In the genomic region with DNA sequence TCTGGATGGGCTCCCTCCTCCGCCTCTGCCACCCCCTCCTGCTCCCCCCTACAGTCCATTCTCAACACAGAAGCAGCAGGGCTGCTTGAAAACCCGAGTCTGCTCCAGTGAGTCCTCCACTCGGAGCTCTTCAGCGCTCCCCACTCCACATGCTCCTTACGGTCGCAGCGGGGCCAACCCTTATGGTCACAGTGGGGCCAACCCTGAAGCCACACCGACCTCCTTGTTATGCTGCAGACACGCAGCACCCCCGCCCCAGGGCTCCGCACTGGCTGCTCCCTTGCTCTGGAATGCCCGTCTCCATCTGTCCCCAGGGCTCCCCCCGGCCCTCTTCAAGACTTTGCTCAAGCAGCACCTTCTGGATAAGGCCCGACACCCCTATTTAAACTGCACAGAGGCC, we compare ENCODE assay signal across 20 cellular contexts. TPM values are rescaled to one million over a fixed set of nuclear protein-coding genes. Genes with fewer than 3 reads are reported as not detected.
"Had no signal": no experiment of that assay in that cellular context is flagged by ENCODE, and none has a peak within 500 bp of the region (broad histone marks: within the 10 kb centered on the region; RNA-seq: fewer than 3 reads in every experiment).

No MANE protein-coding gene starts in this region.

- H3K9me3 ChIP-seq: esophagus squamous epithelium, neutrophil, prostate gland, right atrium auricular region, thoracic aorta, tibial nerve, upper lobe of left lung had no signal

- H3K4me1 ChIP-seq: prostate gland had no signal

- H3K27me3 ChIP-seq: esophagus squamous epithelium, neutrophil, right atrium auricular region, tibial nerve, upper lobe of left lung had no signal

- DNase-seq: cerebellar nuclear complex; cortex of kidney; effector memory CD8-positive, alpha-beta T cell; erythroblast; esophagus squamous epithelium; hypothalamus; immature natural killer cell; islet precursor cell; mesenchymal stem cell; midbrain; naive thymus-derived CD4-positive, alpha-beta T cell; stimulated activated CD4-positive, alpha-beta T cell treated with anti-CD3 and anti-CD28 coated beads, Interleukin-4, amount 100 ng/mL, for 4 hours had no signal

- H3K27ac ChIP-seq: esophagus squamous epithelium, neutrophil, prostate gland, right atrium auricular region, thoracic aorta, tibial nerve, upper lobe of left lung had no signal

- ATAC-seq: effector memory CD8-positive, alpha-beta T cell; left lobe of liver; naive thymus-derived CD4-positive, alpha-beta T cell; stimulated activated memory B cell treated with anti-CD40 and anti-IgM and Interleukin-4, amounts not matched to agents 10 μg/mL and 1 μg/mL and 100 μg/mL, for 72 hours had no signal

- H3K4me3 ChIP-seq: esophagus squamous epithelium, prostate gland, right atrium auricular region, thoracic aorta, tibial nerve, upper lobe of left lung had no signal

RNA-seq across cellular contexts. Expression of a gene that starts 36.9 kb away (rescaled TPM):
- polyA plus RNA-seq: naive thymus-derived CD4-positive, alpha-beta T cell had no signal
